In the genomic region with DNA sequence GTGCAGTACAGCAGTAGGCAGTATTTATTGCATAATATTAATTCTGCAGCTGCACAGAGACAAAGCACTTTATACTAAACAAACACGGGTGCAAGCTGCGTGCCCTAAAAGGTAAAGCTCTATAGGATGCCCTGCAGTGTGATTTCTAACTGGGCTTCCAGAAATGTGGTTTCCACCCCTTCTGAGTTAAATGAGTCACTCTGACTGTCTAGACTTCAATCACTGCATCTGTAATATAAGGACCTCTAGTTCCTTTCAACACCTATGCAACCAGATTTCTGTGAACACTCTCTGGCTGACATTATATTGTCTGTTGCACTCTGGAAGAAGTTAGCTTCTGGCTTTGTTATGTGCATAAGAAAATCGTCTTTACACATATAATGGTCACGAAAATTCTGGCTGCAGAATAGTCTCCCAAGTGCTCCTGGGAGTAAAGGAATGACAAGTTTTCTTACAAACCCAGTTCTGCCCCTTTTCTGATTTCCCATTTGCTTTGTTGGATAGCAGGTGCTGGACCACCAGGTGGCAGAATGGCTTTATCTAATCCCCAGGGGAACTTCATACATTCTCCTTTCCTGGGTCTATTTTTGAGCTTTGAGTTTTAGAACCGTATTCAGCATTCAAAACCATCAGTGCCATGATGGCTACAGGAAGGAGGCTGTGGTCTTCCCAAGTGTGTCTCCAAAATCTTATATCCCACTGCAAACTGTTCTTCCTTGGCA, we compare ENCODE assay signal across 10 cellular contexts.
DNase-seq lines count a peak whose midpoint lies in the region; ATAC-seq and TF ChIP-seq lines count a peak whose summit lies in the region.
"Had no signal": no experiment of that assay in that cellular context is flagged by ENCODE, and none has a peak within 500 bp of the region (broad histone marks: within the 10 kb centered on the region; RNA-seq: fewer than 3 reads in every experiment).

No MANE protein-coding gene starts in this region.

- peak overlapping the region in 7 of 59 donors; percentile 2 to 36 (median 15) for H3K4me3 ChIP-seq in dorsolateral prefrontal cortex
- H3K4me3 ChIP-seq: SK-N-MC had no signal

- no peak for ATAC-seq in activated T-cell treated with anti-CD3 and anti-CD28 coated beads, Interleukin-2, amount 50 U/mL, for 4 hours
- no peak for ATAC-seq in GM18519 (IDR thresholded peaks at IDR 0.05; ENCODE audit: low FRiP score, unreplicated experiment)

- peaks cover 8% of the 10 kb centered on the region for H3K9me3 Mint-ChIP-seq in activated T-cell treated with anti-CD3 and anti-CD28 coated beads, Interleukin-2, amount 50 U/mL, for 4 hours

- intact Hi-C loops in dorsolateral prefrontal cortex (cut with DNase I) = no loop called here

- peak in 53 of 56 donors; percentile 17 to 60 (median 47) for TF ChIP-seq CTCF in dorsolateral prefrontal cortex (IDR thresholded peaks at IDR 0.05 in 54 of 56, conservative IDR thresholded peaks at IDR 0.05 in 2 of 56; ENCODE audit: low read depth in 1 of 56, partially characterized antibody in 56 of 56)

- no peak overlapping the region for H3K4me3 Mint-ChIP-seq in activated T-cell treated with anti-CD3 and anti-CD28 coated beads, Interleukin-2, amount 50 U/mL, for 4 hours

- no peaks in the 10 kb centered on the region for H3K27me3 Mint-ChIP-seq in activated T-cell treated with anti-CD3 and anti-CD28 coated beads, Interleukin-2, amount 50 U/mL, for 4 hours (ENCODE audit: low read depth)

- no peaks in the 10 kb centered on the region for H3K27me3 ChIP-seq in dorsolateral prefrontal cortex

- peak overlapping the region in 42 of 59 donors; percentile 2 to 80 (median 44) for H3K27ac ChIP-seq in dorsolateral prefrontal cortex
- H3K27ac ChIP-seq in substantia nigra (ENCODE audit: low read depth, low read length, poor library complexity, severe bottlenecking) = peak overlapping the region; percentile 44
- H3K27ac ChIP-seq: SK-N-MC had no signal

- DNase-seq in NCI-H82 (lab: John Stamatoyannopoulos, UW) = peak; percentile 28
- DNase-seq in NCI-H82 treated with DMSO at 0.1 percent for 48 hours (lab: John Stamatoyannopoulos, UW; ENCODE audit: unreplicated experiment) = no peak
- peak; percentile 30 for DNase-seq in NCI-H460 (ENCODE audit: extremely low read depth, low read depth)
- DNase-seq in dorsolateral prefrontal cortex = peak in 3 of 10 donors; percentile 8 to 50 (median 39)
- DNase-seq in substantia nigra (lab: John Stamatoyannopoulos, UW) = peak in 9 of 49 donors; percentile 0 to 23 (median 7)
- DNase-seq in NK-92 treated with Interleukin-12 subunit alpha and Interleukin-12 subunit beta, amount 100 ng/mL, for 24 hours (lab: John Stamatoyannopoulos, UW) = no peak
- DNase-seq in activated T-cell treated with anti-CD3 and anti-CD28 coated beads, Interleukin-2, amount 50 U/mL, for 4 hours = no peak
- DNase-seq: activated naive CD4-positive, alpha-beta T cell treated with anti-CD3 and anti-CD28 coated beads, Interleukin-2, amount 50 U/mL, for 16 hours had no signal

- no peaks in the 10 kb centered on the region for H3K4me1 Mint-ChIP-seq in activated T-cell treated with anti-CD3 and anti-CD28 coated beads, Interleukin-2, amount 50 U/mL, for 4 hours (ENCODE audit: low read depth)

- no peaks in the 10 kb centered on the region for H3K36me3 Mint-ChIP-seq in activated T-cell treated with anti-CD3 and anti-CD28 coated beads, Interleukin-2, amount 50 U/mL, for 4 hours (ENCODE audit: insufficient read depth)

Comparison
In these comparisons a context has a peak if more than half of its experiments do, and no peak if none do; other contexts are left out.
1. DNase-seq: peak in NCI-H82 (single experiment) and NCI-H460 (single experiment); none in NCI-H82 treated with DMSO at 0.1 percent for 48 hours (single experiment), NK-92 treated with Interleukin-12 subunit alpha and Interleukin-12 subunit beta, amount 100 ng/mL, for 24 hours (single experiment) and activated T-cell treated with anti-CD3 and anti-CD28 coated beads, Interleukin-2, amount 50 U/mL, for 4 hours (single experiment).